In genomic region chr22:28674121-28674563, GRCh38 we compare ENCODE assay signal across 8 cellular contexts. TPM values are rescaled to one million over a fixed set of nuclear protein-coding genes. Genes with fewer than 3 reads are reported as not detected.
A peak's percentile ranks its signal among the peaks of the same experiment; 100 is the strongest.
DNase-seq lines count a peak whose midpoint lies in the region; ATAC-seq and TF ChIP-seq lines count a peak whose summit lies in the region.

No MANE protein-coding gene starts in this region.

- peaks cover 27% of the 10 kb centered on the region for H3K4me1 Mint-ChIP-seq in HFFc6 (ENCODE audit: low read depth)
- H3K4me1 Mint-ChIP-seq in T-helper 1 cell treated with Interleukin-12 subunit alpha and Interleukin-12 subunit beta and Interleukin-4 antibody, amounts not matched to agents 30 μg/mL and 1 μg/mL, for 36 hours (ENCODE audit: low read depth): peaks cover 24% of the 10 kb centered on the region

- no peak overlapping the region; the same call in 1 of the 2 replicates for H3K27ac Mint-ChIP-seq in HFFc6
- H3K27ac Mint-ChIP-seq in T-helper 1 cell treated with Interleukin-12 subunit alpha and Interleukin-12 subunit beta and Interleukin-4 antibody, amounts not matched to agents 30 μg/mL and 1 μg/mL, for 36 hours: peak overlapping the region; percentile 98

- H3K4me3 Mint-ChIP-seq in HFFc6: peak overlapping the region; percentile 7; the same call in 1 of the 2 replicates
- H3K4me3 Mint-ChIP-seq in T-helper 1 cell treated with Interleukin-12 subunit alpha and Interleukin-12 subunit beta and Interleukin-4 antibody, amounts not matched to agents 30 μg/mL and 1 μg/mL, for 36 hours: peak overlapping the region; percentile 75

- no peak overlapping the region for H3K4me2 ChIP-seq in DND-41 (ENCODE audit: insufficient read depth, low read length)

- no peak for TF ChIP-seq POLR2A in upper lobe of left lung (IDR thresholded peaks at IDR 0.05)

- H3K4me1 ChIP-seq in DND-41 (ENCODE audit: insufficient read depth, low read length) (peaks cover 15% of the 10 kb centered on the region), upper lobe of left lung (peaks cover 0 to 20% (median 3%) of the 10 kb centered on the region in 4 donors)

- DNase-seq in DND-41: peak; percentile 76
- DNase-seq in HFFc6: peak; percentile 11
- DNase-seq in germinal center (ENCODE audit: low spot score): peak; percentile 24
- DNase-seq in upper lobe of left lung: no peak
- no peak for DNase-seq in activated CD8-positive, alpha-beta memory T cell treated with anti-CD3 and anti-CD28 coated beads for 24 hours

- no peaks in the 10 kb centered on the region for H3K79me2 ChIP-seq in DND-41 (ENCODE audit: insufficient read depth, low read length)

- H3K27ac ChIP-seq in DND-41 (ENCODE audit: low read length) (no peak overlapping the region), upper lobe of left lung (no peak overlapping the region)

- H3K27me3 Mint-ChIP-seq in HFFc6 (ENCODE audit: insufficient read depth): peaks cover 2% of the 10 kb centered on the region
- H3K27me3 Mint-ChIP-seq in T-helper 1 cell treated with Interleukin-12 subunit alpha and Interleukin-12 subunit beta and Interleukin-4 antibody, amounts not matched to agents 30 μg/mL and 1 μg/mL, for 36 hours (ENCODE audit: low read depth): peaks cover 78% of the 10 kb centered on the region

- peak; percentile 98 for ATAC-seq in DND-41 (ENCODE audit: insufficient read depth, low read depth)
- ATAC-seq in GM21447 (IDR thresholded peaks at IDR 0.05; ENCODE audit: unreplicated experiment): no peak
- no peak for ATAC-seq in upper lobe of left lung (ENCODE audit: low FRiP score in 2 of 2)
- ATAC-seq in HG02870 (IDR thresholded peaks at IDR 0.05; ENCODE audit: unreplicated experiment): no peak

- H3K27me3 ChIP-seq in DND-41 (ENCODE audit: insufficient read depth, low read length, poor library complexity): peaks cover 36% of the 10 kb centered on the region
- no peaks in the 10 kb centered on the region for H3K27me3 ChIP-seq in upper lobe of left lung

- 52 to 67% methylated on average over 3 of the region's 3 CpGs for WGBS in upper lobe of left lung, 2 donors

- TF ChIP-seq EP300 in upper lobe of left lung (IDR thresholded peaks at IDR 0.05): no peak

- TF ChIP-seq CTCF in DND-41 (IDR thresholded peaks at IDR 0.05; ENCODE audit: borderline replicate concordance, extremely low read depth, low read length, poor library complexity, severe bottlenecking): no peak
- TF ChIP-seq CTCF in HFFc6 (IDR thresholded peaks at IDR 0.05): no peak
- no peak for TF ChIP-seq CTCF in upper lobe of left lung (IDR thresholded peaks at IDR 0.05)

- H3K9me3 Mint-ChIP-seq in HFFc6: no peaks in the 10 kb centered on the region
- peaks cover 22% of the 10 kb centered on the region for H3K9me3 Mint-ChIP-seq in T-helper 1 cell treated with Interleukin-12 subunit alpha and Interleukin-12 subunit beta and Interleukin-4 antibody, amounts not matched to agents 30 μg/mL and 1 μg/mL, for 36 hours

- H4K20me1 ChIP-seq in DND-41 (ENCODE audit: insufficient read depth, low read length): peaks cover 29% of the 10 kb centered on the region

- H3K9ac ChIP-seq in DND-41 (ENCODE audit: low read depth, low read length): no peak overlapping the region

- H3K9me3 ChIP-seq in DND-41 (ENCODE audit: insufficient read depth, low read length, severe bottlenecking) (peaks cover 8% of the 10 kb centered on the region), upper lobe of left lung (no peaks in the 10 kb centered on the region)

- H3K4me3 ChIP-seq in DND-41 (ENCODE audit: low read depth in 1 of 2, low read length in 2 of 2) (no peak overlapping the region), upper lobe of left lung (no peak overlapping the region)

- H3K36me3 ChIP-seq in DND-41 (ENCODE audit: insufficient read depth, low read length) (no peaks in the 10 kb centered on the region), upper lobe of left lung (no peaks in the 10 kb centered on the region)

- H3K36me3 Mint-ChIP-seq in HFFc6 (ENCODE audit: low read depth): peaks cover 6% of the 10 kb centered on the region
- H3K36me3 Mint-ChIP-seq in T-helper 1 cell treated with Interleukin-12 subunit alpha and Interleukin-12 subunit beta and Interleukin-4 antibody, amounts not matched to agents 30 μg/mL and 1 μg/mL, for 36 hours (ENCODE audit: low read depth): peaks cover 9% of the 10 kb centered on the region

- H2AFZ ChIP-seq in DND-41 (ENCODE audit: low read depth, low read length): no peak overlapping the region

RNA-seq across cellular contexts. Expression of gene TTC28, which starts 5.5 kb away (rescaled TPM):
- total RNA-seq in HFFc6 (2021; fragmentation: NEBNext Ultra II Directional; extraction: Animal tissue kit (Norgen Biotek cat#: 25700)): 10 to 100 TPM; 10.8 to 18.9 (median 13.6) TPM
- 10 to 100 TPM; 30.1 to 69.4 (median 41.4) TPM for total RNA-seq in upper lobe of left lung

Comparison
In these comparisons a context has a peak if more than half of its experiments do, and no peak if none do; other contexts are left out.
1. DNase-seq: peak in DND-41 (single experiment), HFFc6 (single experiment) and germinal center (single experiment); none in upper lobe of left lung (0 of 2) and activated CD8-positive, alpha-beta memory T cell treated with anti-CD3 and anti-CD28 coated beads for 24 hours (single experiment).